8 cellular contexts compared by ENCODE assay signal in the genomic region with DNA sequence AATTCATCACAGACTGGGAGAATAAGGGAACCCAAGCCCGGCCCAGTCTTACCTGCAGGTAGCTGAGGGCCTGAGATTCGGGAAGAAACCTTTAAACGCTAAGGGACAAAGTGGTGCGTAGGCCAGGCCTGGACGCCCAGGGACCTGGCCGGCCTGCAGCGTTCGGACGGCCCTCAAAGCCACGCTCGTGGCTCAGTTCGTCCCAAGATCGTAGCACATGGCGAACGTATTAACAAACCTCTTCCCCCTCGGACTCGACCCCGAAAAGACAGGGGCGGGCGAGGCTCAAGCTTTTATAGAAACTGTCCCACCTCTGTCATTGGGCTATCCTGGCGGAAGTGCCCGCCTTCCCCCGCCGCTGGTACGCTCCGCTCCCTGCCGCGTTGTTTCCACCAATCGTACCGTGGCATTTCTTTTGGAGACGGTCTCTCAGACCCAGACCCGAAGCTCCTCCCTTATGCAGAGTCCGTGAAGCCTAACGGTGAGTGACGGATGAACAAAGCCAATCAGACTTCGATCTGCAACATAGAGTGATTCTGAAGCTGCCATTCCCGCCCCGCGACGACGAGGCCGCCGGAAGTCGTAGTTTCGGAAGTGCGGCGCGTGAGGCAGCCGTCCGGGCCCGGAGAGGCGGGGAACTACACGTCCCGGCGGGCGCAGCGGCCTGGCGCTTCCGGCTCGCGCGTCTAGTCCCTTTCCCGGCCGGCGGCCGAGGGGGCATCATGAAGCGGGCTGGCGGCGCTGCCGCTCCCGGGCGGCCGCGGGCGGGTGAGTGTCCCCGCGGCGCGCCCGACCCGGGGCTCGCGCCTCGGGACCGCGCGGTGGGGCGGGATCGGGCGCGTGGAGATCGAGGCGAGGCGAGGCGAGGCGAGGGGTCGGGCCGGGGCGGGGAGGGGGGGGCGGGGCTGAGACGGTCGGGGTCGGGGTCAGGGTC. TPM values are rescaled to one million over a fixed set of nuclear protein-coding genes. Genes with fewer than 3 reads are reported as not detected.
DNase-seq lines count a peak whose midpoint lies in the region; ATAC-seq and TF ChIP-seq lines count a peak whose summit lies in the region.

A gene (plus strand): TSS at position 692 of the 934 bp plus-strand sequence. CDS start 8,139 bp downstream, outside the sequence.

- peaks cover 0 to 7% of the 10 kb centered on the region in 2 donors for H3K27me3 Mint-ChIP-seq in CD8-positive, alpha-beta memory T cell

- H3K9me3 ChIP-seq in CD8-positive, alpha-beta memory T cell (ENCODE audit: low read length) = no peaks in the 10 kb centered on the region
- no peaks in the 10 kb centered on the region for H3K9me3 ChIP-seq in lower lobe of right lung

- H3K27ac ChIP-seq in CD8-positive, alpha-beta memory T cell (ENCODE audit: low read depth, low read length) = peak within 1 kb of the TSS; percentile 91
- peak within 1 kb of the TSS; percentile 83 for H3K27ac ChIP-seq in lower lobe of right lung

- ATAC-seq in GM19468 (IDR thresholded peaks at IDR 0.05; ENCODE audit: extremely low read depth, unreplicated experiment) = peak; percentile 90
- peak; percentile 94 for ATAC-seq in lower lobe of right lung

- H3K4me3 ChIP-seq in CD8-positive, alpha-beta memory T cell (ENCODE audit: low read length) = peak within 1 kb of the TSS; percentile 100
- peak within 1 kb of the TSS; percentile 75 for H3K4me3 ChIP-seq in lower lobe of right lung

- no peaks in the 10 kb centered on the region for H3K9me3 Mint-ChIP-seq in CD8-positive, alpha-beta memory T cell

- intact Hi-C loops in lower lobe of right lung (cut with DNase I) = no loop called here

- DNase-seq in CD8-positive, alpha-beta memory T cell = peak; percentile 94 to 99 (median 98)
- DNase-seq in HS-5 (ENCODE audit: low read depth) (peak; percentile 100), lower lobe of right lung (peak; percentile 99)
- peak; percentile 96 for DNase-seq in NK-92 treated with Interleukin-12 subunit alpha and Interleukin-12 subunit beta, amount 100 ng/mL, for 24 hours (lab: John Stamatoyannopoulos, UW)
- DNase-seq in activated CD8-positive, alpha-beta memory T cell treated with anti-CD3 and anti-CD28 coated beads for 24 hours = peak; percentile 98
- DNase-seq in effector CD4-positive, alpha-beta T cell = peak; percentile 95
- DNase-seq in stimulated activated CD4-positive, alpha-beta T cell treated with anti-CD3 and anti-CD28 coated beads, TNF-alpha, amount 100 ng/mL, for 24 hours (ENCODE audit: low read depth in 3 of 3) = peak; percentile 95 to 97 (median 96)

- H3K4me1 ChIP-seq in CD8-positive, alpha-beta memory T cell (ENCODE audit: insufficient read depth, low read length) = peaks cover 59% of the 10 kb centered on the region
- H3K4me1 ChIP-seq in lower lobe of right lung = peaks cover 85% of the 10 kb centered on the region

- TF ChIP-seq CTCF in lower lobe of right lung (IDR thresholded peaks at IDR 0.05) = no peak

- no peaks in the 10 kb centered on the region for H3K27me3 ChIP-seq in CD8-positive, alpha-beta memory T cell (ENCODE audit: insufficient read depth, low read length, poor library complexity, severe bottlenecking)
- no peaks in the 10 kb centered on the region for H3K27me3 ChIP-seq in lower lobe of right lung (ENCODE audit: low read depth)

- POLR2A ChIA-PET in CD8-positive, alpha-beta memory T cell (lab: Charles Lee) = interaction anchor here (0.6 to 1.9 kb wide), 29 partner anchors 9 to 1519 kb away, joined by 3 to 19 read pairs (median 5); a partner anchor contains a TSS

- H3K36me3 ChIP-seq in CD8-positive, alpha-beta memory T cell (ENCODE audit: insufficient read depth, low read length) = peaks cover 5% of the 10 kb centered on the region
- peaks cover 21% of the 10 kb centered on the region for H3K36me3 ChIP-seq in lower lobe of right lung

- H3K4me3 Mint-ChIP-seq in CD8-positive, alpha-beta memory T cell = peak within 1 kb of the TSS; percentile 91 to 95 (median 92)

- CTCF ChIA-PET in CD8-positive, alpha-beta memory T cell (lab: Charles Lee) = interaction anchor here (0.8 to 5.4 kb wide), 11 partner anchors 10 to 381 kb away, joined by 3 to 48 read pairs (median 4); a partner anchor contains a TSS

- peaks cover 0 to 22% (median 0%) of the 10 kb centered on the region in 3 donors for H3K36me3 Mint-ChIP-seq in CD8-positive, alpha-beta memory T cell

- peaks cover 43 to 75% (median 44%) of the 10 kb centered on the region in 3 donors for H3K4me1 Mint-ChIP-seq in CD8-positive, alpha-beta memory T cell

- peak within 1 kb of the TSS; percentile 73 to 96 (median 90) for H3K27ac Mint-ChIP-seq in CD8-positive, alpha-beta memory T cell

RNA-seq across cellular contexts. Expression of the gene that starts here (rescaled TPM):
- 100 to 1,000 TPM; 102 to 106 TPM for total RNA-seq in CD8-positive, alpha-beta memory T cell
- polyA plus RNA-seq in CD8-positive, alpha-beta memory T cell = 7.3 TPM
- total RNA-seq in lower lobe of right lung = 61.9 TPM

Comparison
In these comparisons a context has a peak if more than half of its experiments do, and no peak if none do; other contexts are left out.
1. Peak in every context shown above with its lines: DNase-seq, ATAC-seq, H3K4me3 ChIP-seq and H3K27ac ChIP-seq.